In the genomic region with DNA sequence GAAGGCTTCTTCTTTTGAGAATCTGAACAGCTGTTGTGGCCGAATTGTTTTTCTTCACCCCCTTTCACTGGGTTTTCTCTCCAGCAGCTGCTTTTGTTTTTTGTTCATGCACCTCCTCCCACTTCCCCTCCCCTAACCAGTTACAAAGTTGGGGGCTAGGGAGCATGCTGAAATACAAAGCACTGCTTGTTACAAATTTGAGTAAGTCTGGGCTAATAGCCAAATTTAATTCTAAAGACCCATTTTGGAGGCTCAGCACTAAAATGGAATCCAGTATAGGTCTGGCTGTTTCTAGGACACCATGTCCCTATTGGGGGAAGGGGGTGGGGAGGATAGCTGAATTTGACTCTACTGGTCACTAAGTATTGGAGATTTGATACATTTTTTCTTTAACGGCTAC, we compare ENCODE assay signal across 18 cellular contexts.
DNase-seq lines count a peak whose midpoint lies in the region; ATAC-seq and TF ChIP-seq lines count a peak whose summit lies in the region.
"Had no signal": no experiment of that assay in that cellular context is flagged by ENCODE, and none has a peak within 500 bp of the region (broad histone marks: within the 10 kb centered on the region; RNA-seq: fewer than 3 reads in every experiment).

No MANE protein-coding gene starts in this region.

- CTCF ChIA-PET in HEK293 (lab: Yijun Ruan, JAX) = no interaction called here

- H3K4me3 ChIP-seq in HEK293 (ENCODE audit: low read depth, low read length) (no peak overlapping the region), iPS-15b (ENCODE audit: low read depth, low read length) (peak overlapping the region; percentile 9)
- H3K4me3 ChIP-seq: MG63, sigmoid colon, thyroid gland had no signal

- H3K4me1 ChIP-seq in HEK293 (ENCODE audit: control insufficient read depth, insufficient read depth, low read length) (no peaks in the 10 kb centered on the region), iPS-15b (ENCODE audit: control insufficient read depth, insufficient read depth, low read length) (peaks cover 24% of the 10 kb centered on the region)
- H3K4me1 ChIP-seq: sigmoid colon, thyroid gland had no signal

- no peaks in the 10 kb centered on the region for H3K9me3 Mint-ChIP-seq in activated CD4-positive, alpha-beta T cell treated with anti-CD3 and anti-CD28 coated beads, Interleukin-2, amount 10 ng/mL, durations not matched to agents 24 days and 14 days
- H3K9me3 Mint-ChIP-seq: activated T-helper 2 cell treated with anti-CD3 and anti-CD28 coated beads, Interferon-gamma antibody, Interleukin-2, Interleukin-4, amounts not matched to agents 10 μg/mL and 5 μg/mL and 100 μg/mL, durations not matched to agents 14 hours and 24 hours and 36 hours had no signal

- in situ Hi-C loops in SK-MEL-5 (cut with HindIII; ENCODE audit: low pct_unique_long_range_greater_than_20kb, low sequenced_read_pairs) = no loop called here

- H3K36me3 Mint-ChIP-seq in activated CD4-positive, alpha-beta T cell treated with anti-CD3 and anti-CD28 coated beads, Interleukin-2, amount 10 ng/mL, durations not matched to agents 24 days and 14 days (ENCODE audit: low read depth) = no peaks in the 10 kb centered on the region

- no peak overlapping the region for H3K4me3 Mint-ChIP-seq in activated CD4-positive, alpha-beta T cell treated with anti-CD3 and anti-CD28 coated beads, Interleukin-2, amount 10 ng/mL, durations not matched to agents 24 days and 14 days

- DNase-seq in SK-MEL-5 (ENCODE audit: low read depth, low spot score) (peak; percentile 92), putamen (ENCODE audit: low spot score) (peak; percentile 92)
- no peak for DNase-seq in activated CD4-positive, alpha-beta T cell treated with anti-CD3 and anti-CD28 coated beads, Interleukin-2, amount 10 ng/mL, durations not matched to agents 24 days and 14 days
- DNase-seq: AML-193; HCEC 1CT; mesendoderm; MG63; NCI-H2081; NCI-H526 treated with DMSO at 0.1 percent for 48 hours; sigmoid colon; stimulated activated CD4-positive, alpha-beta T cell treated with anti-CD3 and anti-CD28 coated beads, Interleukin-4, amount 100 ng/mL, for 1 hour; thyroid gland had no signal

- intact Hi-C loops in activated CD4-positive, alpha-beta T cell treated with anti-CD3 and anti-CD28 coated beads, Interleukin-2, amount 10 ng/mL, durations not matched to agents 24 days and 14 days (cut with micrococcal nuclease) = no loop called here

- ATAC-seq in GM19324 (IDR thresholded peaks at IDR 0.05; ENCODE audit: low FRiP score, unreplicated experiment) (no peak), GM18502 (IDR thresholded peaks at IDR 0.05; ENCODE audit: poor library complexity, unreplicated experiment) (no peak), GM18909 (IDR thresholded peaks at IDR 0.05; ENCODE audit: poor library complexity, unreplicated experiment) (no peak)

- peaks cover 3% of the 10 kb centered on the region for H3K27me3 Mint-ChIP-seq in activated CD4-positive, alpha-beta T cell treated with anti-CD3 and anti-CD28 coated beads, Interleukin-2, amount 10 ng/mL, durations not matched to agents 24 days and 14 days

- no peak overlapping the region for H3K27ac Mint-ChIP-seq in activated CD4-positive, alpha-beta T cell treated with anti-CD3 and anti-CD28 coated beads, Interleukin-2, amount 10 ng/mL, durations not matched to agents 24 days and 14 days
- H3K27ac Mint-ChIP-seq: activated T-helper 2 cell treated with anti-CD3 and anti-CD28 coated beads, Interferon-gamma antibody, Interleukin-2, Interleukin-4, amounts not matched to agents 10 μg/mL and 5 μg/mL and 100 μg/mL, durations not matched to agents 14 hours and 24 hours and 36 hours had no signal

- H3K27me3 ChIP-seq in iPS-15b (ENCODE audit: control insufficient read depth, insufficient read depth, low read length) = no peaks in the 10 kb centered on the region
- H3K27me3 ChIP-seq: MG63, sigmoid colon, thyroid gland had no signal

- H3K4me1 Mint-ChIP-seq in activated CD4-positive, alpha-beta T cell treated with anti-CD3 and anti-CD28 coated beads, Interleukin-2, amount 10 ng/mL, durations not matched to agents 24 days and 14 days = no peaks in the 10 kb centered on the region

- TF ChIP-seq CTCF in HEK293 (tag by site-specific recombination; IDR thresholded peaks at IDR 0.05) = no peak

- no peak overlapping the region for H3K9ac ChIP-seq in iPS-15b (ENCODE audit: low read depth, low read length)

- no peaks in the 10 kb centered on the region for H3K36me3 ChIP-seq in HEK293 (ENCODE audit: control insufficient read depth in 2 of 2, insufficient read depth in 1 of 2, low read length in 2 of 2)
- H3K36me3 ChIP-seq in iPS-15b (ENCODE audit: control insufficient read depth, insufficient read depth, low read length) = no peaks in the 10 kb centered on the region
- H3K36me3 ChIP-seq: MG63, sigmoid colon, thyroid gland had no signal

- POLR2A ChIA-PET in HEK293 (lab: Yijun Ruan, JAX) = no interaction called here

- H3K9me3 ChIP-seq in HEK293 (ENCODE audit: control insufficient read depth, insufficient read depth, low read depth, low read length) = no peaks in the 10 kb centered on the region
- no peaks in the 10 kb centered on the region for H3K9me3 ChIP-seq in iPS-15b (ENCODE audit: control insufficient read depth, insufficient read depth, low read length)
- H3K9me3 ChIP-seq: MG63, sigmoid colon, thyroid gland had no signal

- H3K27ac ChIP-seq in HEK293 (ENCODE audit: extremely low read depth, low read depth, low read length) = no peak overlapping the region
- H3K27ac ChIP-seq: sigmoid colon, thyroid gland had no signal

TF ChIP-seq in HEK293, 187 proteins besides CTCF, POLR2A, EP300 and RAD21:
- TF ChIP-seq PRDM4 (tag by site-specific recombination; IDR thresholded peaks at IDR 0.05) = peak; percentile 89
- TF ChIP-seq, protein P1, sequence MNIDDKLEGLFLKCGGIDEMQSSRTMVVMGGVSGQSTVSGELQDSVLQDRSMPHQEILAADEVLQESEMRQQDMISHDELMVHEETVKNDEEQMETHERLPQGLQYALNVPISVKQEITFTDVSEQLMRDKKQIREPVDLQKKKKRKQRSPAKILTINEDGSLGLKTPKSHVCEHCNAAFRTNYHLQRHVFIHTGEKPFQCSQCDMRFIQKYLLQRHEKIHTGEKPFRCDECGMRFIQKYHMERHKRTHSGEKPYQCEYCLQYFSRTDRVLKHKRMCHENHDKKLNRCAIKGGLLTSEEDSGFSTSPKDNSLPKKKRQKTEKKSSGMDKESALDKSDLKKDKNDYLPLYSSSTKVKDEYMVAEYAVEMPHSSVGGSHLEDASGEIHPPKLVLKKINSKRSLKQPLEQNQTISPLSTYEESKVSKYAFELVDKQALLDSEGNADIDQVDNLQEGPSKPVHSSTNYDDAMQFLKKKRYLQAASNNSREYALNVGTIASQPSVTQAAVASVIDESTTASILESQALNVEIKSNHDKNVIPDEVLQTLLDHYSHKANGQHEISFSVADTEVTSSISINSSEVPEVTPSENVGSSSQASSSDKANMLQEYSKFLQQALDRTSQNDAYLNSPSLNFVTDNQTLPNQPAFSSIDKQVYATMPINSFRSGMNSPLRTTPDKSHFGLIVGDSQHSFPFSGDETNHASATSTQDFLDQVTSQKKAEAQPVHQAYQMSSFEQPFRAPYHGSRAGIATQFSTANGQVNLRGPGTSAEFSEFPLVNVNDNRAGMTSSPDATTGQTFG (tag by site-specific recombination; IDR thresholded peaks at IDR 0.05; ENCODE audit: borderline replicate concordance) = no peak
TF ChIP-seq in HEK293: peak in this region for 1.
